Comparison of ENCODE assay signal across 2 cellular contexts in genomic region chr6:45884336-45884735, GRCh38.
TF ChIP-seq lines count a peak whose summit lies in the region.

No MANE protein-coding gene starts in this region.

TF ChIP-seq in Ishikawa, 13 proteins besides CTCF, POLR2A, EP300 and RAD21 (continued from another document):
- TF ChIP-seq, protein P1, sequence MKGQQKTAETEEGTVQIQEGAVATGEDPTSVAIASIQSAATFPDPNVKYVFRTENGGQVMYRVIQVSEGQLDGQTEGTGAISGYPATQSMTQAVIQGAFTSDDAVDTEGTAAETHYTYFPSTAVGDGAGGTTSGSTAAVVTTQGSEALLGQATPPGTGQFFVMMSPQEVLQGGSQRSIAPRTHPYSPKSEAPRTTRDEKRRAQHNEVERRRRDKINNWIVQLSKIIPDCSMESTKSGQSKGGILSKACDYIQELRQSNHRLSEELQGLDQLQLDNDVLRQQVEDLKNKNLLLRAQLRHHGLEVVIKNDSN (IDR thresholded peaks at IDR 0.05), result peak; percentile 45

TF ChIP-seq in K562, 482 proteins besides CTCF, POLR2A, EP300 and RAD21 (continued from another document):
- TF ChIP-seq, protein P2, sequence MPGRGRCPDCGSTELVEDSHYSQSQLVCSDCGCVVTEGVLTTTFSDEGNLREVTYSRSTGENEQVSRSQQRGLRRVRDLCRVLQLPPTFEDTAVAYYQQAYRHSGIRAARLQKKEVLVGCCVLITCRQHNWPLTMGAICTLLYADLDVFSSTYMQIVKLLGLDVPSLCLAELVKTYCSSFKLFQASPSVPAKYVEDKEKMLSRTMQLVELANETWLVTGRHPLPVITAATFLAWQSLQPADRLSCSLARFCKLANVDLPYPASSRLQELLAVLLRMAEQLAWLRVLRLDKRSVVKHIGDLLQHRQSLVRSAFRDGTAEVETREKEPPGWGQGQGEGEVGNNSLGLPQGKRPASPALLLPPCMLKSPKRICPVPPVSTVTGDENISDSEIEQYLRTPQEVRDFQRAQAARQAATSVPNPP (IDR thresholded peaks at IDR 0.05; ENCODE audit: borderline replicate concordance, insufficient read depth, insufficient read length), result no peak
- no peak for TF ChIP-seq AFF4 (CRISPR knock-in tag; IDR thresholded peaks at IDR 0.05)
- TF ChIP-seq MCM3 (IDR thresholded peaks at IDR 0.05), result no peak
- no peak for TF ChIP-seq HOXB6 (CRISPR knock-in tag; IDR thresholded peaks at IDR 0.05; ENCODE audit: borderline replicate concordance)
- no peak for TF ChIP-seq DDX20 (tag; IDR thresholded peaks at IDR 0.05; ENCODE audit: low read depth)
- no peak for TF ChIP-seq TEAD2 (tag; IDR thresholded peaks at IDR 0.05)
- TF ChIP-seq CEBPZ (IDR thresholded peaks at IDR 0.05; ENCODE audit: borderline replicate concordance, low read depth, low read length), result no peak
- TF ChIP-seq, protein P3, sequence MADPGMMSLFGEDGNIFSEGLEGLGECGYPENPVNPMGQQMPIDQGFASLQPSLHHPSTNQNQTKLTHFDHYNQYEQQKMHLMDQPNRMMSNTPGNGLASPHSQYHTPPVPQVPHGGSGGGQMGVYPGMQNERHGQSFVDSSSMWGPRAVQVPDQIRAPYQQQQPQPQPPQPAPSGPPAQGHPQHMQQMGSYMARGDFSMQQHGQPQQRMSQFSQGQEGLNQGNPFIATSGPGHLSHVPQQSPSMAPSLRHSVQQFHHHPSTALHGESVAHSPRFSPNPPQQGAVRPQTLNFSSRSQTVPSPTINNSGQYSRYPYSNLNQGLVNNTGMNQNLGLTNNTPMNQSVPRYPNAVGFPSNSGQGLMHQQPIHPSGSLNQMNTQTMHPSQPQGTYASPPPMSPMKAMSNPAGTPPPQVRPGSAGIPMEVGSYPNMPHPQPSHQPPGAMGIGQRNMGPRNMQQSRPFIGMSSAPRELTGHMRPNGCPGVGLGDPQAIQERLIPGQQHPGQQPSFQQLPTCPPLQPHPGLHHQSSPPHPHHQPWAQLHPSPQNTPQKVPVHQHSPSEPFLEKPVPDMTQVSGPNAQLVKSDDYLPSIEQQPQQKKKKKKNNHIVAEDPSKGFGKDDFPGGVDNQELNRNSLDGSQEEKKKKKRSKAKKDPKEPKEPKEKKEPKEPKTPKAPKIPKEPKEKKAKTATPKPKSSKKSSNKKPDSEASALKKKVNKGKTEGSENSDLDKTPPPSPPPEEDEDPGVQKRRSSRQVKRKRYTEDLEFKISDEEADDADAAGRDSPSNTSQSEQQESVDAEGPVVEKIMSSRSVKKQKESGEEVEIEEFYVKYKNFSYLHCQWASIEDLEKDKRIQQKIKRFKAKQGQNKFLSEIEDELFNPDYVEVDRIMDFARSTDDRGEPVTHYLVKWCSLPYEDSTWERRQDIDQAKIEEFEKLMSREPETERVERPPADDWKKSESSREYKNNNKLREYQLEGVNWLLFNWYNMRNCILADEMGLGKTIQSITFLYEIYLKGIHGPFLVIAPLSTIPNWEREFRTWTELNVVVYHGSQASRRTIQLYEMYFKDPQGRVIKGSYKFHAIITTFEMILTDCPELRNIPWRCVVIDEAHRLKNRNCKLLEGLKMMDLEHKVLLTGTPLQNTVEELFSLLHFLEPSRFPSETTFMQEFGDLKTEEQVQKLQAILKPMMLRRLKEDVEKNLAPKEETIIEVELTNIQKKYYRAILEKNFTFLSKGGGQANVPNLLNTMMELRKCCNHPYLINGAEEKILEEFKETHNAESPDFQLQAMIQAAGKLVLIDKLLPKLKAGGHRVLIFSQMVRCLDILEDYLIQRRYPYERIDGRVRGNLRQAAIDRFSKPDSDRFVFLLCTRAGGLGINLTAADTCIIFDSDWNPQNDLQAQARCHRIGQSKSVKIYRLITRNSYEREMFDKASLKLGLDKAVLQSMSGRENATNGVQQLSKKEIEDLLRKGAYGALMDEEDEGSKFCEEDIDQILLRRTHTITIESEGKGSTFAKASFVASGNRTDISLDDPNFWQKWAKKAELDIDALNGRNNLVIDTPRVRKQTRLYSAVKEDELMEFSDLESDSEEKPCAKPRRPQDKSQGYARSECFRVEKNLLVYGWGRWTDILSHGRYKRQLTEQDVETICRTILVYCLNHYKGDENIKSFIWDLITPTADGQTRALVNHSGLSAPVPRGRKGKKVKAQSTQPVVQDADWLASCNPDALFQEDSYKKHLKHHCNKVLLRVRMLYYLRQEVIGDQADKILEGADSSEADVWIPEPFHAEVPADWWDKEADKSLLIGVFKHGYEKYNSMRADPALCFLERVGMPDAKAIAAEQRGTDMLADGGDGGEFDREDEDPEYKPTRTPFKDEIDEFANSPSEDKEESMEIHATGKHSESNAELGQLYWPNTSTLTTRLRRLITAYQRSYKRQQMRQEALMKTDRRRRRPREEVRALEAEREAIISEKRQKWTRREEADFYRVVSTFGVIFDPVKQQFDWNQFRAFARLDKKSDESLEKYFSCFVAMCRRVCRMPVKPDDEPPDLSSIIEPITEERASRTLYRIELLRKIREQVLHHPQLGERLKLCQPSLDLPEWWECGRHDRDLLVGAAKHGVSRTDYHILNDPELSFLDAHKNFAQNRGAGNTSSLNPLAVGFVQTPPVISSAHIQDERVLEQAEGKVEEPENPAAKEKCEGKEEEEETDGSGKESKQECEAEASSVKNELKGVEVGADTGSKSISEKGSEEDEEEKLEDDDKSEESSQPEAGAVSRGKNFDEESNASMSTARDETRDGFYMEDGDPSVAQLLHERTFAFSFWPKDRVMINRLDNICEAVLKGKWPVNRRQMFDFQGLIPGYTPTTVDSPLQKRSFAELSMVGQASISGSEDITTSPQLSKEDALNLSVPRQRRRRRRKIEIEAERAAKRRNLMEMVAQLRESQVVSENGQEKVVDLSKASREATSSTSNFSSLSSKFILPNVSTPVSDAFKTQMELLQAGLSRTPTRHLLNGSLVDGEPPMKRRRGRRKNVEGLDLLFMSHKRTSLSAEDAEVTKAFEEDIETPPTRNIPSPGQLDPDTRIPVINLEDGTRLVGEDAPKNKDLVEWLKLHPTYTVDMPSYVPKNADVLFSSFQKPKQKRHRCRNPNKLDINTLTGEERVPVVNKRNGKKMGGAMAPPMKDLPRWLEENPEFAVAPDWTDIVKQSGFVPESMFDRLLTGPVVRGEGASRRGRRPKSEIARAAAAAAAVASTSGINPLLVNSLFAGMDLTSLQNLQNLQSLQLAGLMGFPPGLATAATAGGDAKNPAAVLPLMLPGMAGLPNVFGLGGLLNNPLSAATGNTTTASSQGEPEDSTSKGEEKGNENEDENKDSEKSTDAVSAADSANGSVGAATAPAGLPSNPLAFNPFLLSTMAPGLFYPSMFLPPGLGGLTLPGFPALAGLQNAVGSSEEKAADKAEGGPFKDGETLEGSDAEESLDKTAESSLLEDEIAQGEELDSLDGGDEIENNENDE (IDR thresholded peaks at IDR 0.05; ENCODE audit: low read depth, low read length), result no peak
- no peak for TF ChIP-seq ZC3H4 (CRISPR knock-in tag; IDR thresholded peaks at IDR 0.05; ENCODE audit: borderline replicate concordance)
- TF ChIP-seq, protein P1 (CRISPR knock-in tag; IDR thresholded peaks at IDR 0.05), result peak; percentile 50; the same call in 1 of the 2 replicates
- no peak for TF ChIP-seq RUNX1 (IDR thresholded peaks at IDR 0.05; ENCODE audit: low read depth)
- TF ChIP-seq TAF1 (IDR thresholded peaks at IDR 0.05; ENCODE audit: control insufficient read depth, extremely low read depth, insufficient read depth, low read length, severe bottlenecking), result no peak
- TF ChIP-seq HCFC1 (IDR thresholded peaks at IDR 0.05; ENCODE audit: low read depth, low read length), result no peak
- no peak for TF ChIP-seq ZNF717 (CRISPR knock-in tag; IDR thresholded peaks at IDR 0.05)
- TF ChIP-seq RAD51 (IDR thresholded peaks at IDR 0.05; ENCODE audit: borderline replicate concordance, low read depth), result peak; percentile 44; the same call in 1 of the 2 replicates
- TF ChIP-seq PCBP1 (IDR thresholded peaks at IDR 0.05; ENCODE audit: low read depth, low read length, poor library complexity, severe bottlenecking), result no peak
- TF ChIP-seq NFYB (IDR thresholded peaks at IDR 0.05; ENCODE audit: extremely low read depth, insufficient read length), result peak; percentile 60
TF ChIP-seq in K562: peak in this region for 4.
